ENCODE assay signal across 25 cellular contexts in genomic region chr19:13959141-13959961, GRCh38. TPM values are rescaled to one million over a fixed set of nuclear protein-coding genes. Genes with fewer than 3 reads are reported as not detected.
DNase-seq lines count a peak whose midpoint lies in the region; ATAC-seq and TF ChIP-seq lines count a peak whose summit lies in the region.
"Had no signal": no experiment of that assay in that cellular context is flagged by ENCODE, and none has a peak within 500 bp of the region (broad histone marks: within the 10 kb centered on the region; RNA-seq: fewer than 3 reads in every experiment).

No MANE protein-coding gene starts in this region.

- CTCF ChIA-PET in activated CD8-positive, alpha-beta T cell treated with anti-CD3 and anti-CD28 coated beads, Interleukin-2, amount 10 ng/mL, durations not matched to agents 7 days and 5 days (lab: Charles Lee), result interaction anchor here (1.1 to 2.0 kb wide), 5 partner anchors 22 to 100 kb away, joined by 3 to 6 read pairs (median 3); no protein-coding TSS in a partner anchor
- CTCF ChIA-PET in activated CD8-positive, alpha-beta T cell treated with anti-CD3 and anti-CD28 coated beads for 36 hours (lab: Charles Lee), result interaction anchor here (1.6 kb wide), 1 partner anchor 8 kb away, joined by 5 read pairs; no protein-coding TSS in a partner anchor
- CTCF ChIA-PET in HEK293 (lab: Yijun Ruan, JAX), result no interaction called here

- H3K27ac ChIP-seq in HEK293 (ENCODE audit: extremely low read depth, low read depth, low read length) (no peak overlapping the region), mesendoderm (ENCODE audit: low read depth, low read length) (no peak overlapping the region)
- H3K27ac ChIP-seq: 22Rv1 had no signal

- H2AK5ac ChIP-seq in mesendoderm (ENCODE audit: low read length), result no peak overlapping the region

- no CpG with 5 or more reads among the region's 41 CpGs for WGBS in mesendoderm (ENCODE audit: extremely low coverage, insufficient coverage, low lambda C conversion rate)

- H3K4me1 ChIP-seq in HEK293 (ENCODE audit: control insufficient read depth, insufficient read depth, low read length) (no peaks in the 10 kb centered on the region), mesendoderm (ENCODE audit: control insufficient read depth, low read depth, low read length) (no peaks in the 10 kb centered on the region)
- H3K4me1 ChIP-seq: BE2C had no signal

- no peak overlapping the region for H3K18ac ChIP-seq in mesendoderm (ENCODE audit: low read length)

- ATAC-seq in activated CD8-positive, alpha-beta T cell treated with anti-CD3 and anti-CD28 coated beads, Interleukin-2, amount 10 ng/mL, durations not matched to agents 7 days and 5 days, result no peak
- ATAC-seq in activated CD8-positive, alpha-beta T cell treated with anti-CD3 and anti-CD28 coated beads for 36 hours, result no peak
- no peak for ATAC-seq in central memory CD8-positive, alpha-beta T cell (replicated peaks; ENCODE audit: extremely low read depth, poor library complexity, severe bottlenecking)
- ATAC-seq in activated T-cell treated with anti-CD3 and anti-CD28 coated beads, Interleukin-2, amount 50 U/mL, for 72 hours (replicated peaks in 1 of 2), result no peak

- no peak overlapping the region for H3K4me2 ChIP-seq in mesendoderm (ENCODE audit: low read length)
- H3K4me2 ChIP-seq: SK-N-SH had no signal

- H2BK5ac ChIP-seq in mesendoderm (ENCODE audit: low read length), result no peak overlapping the region

- H3K27me3 Mint-ChIP-seq in activated CD8-positive, alpha-beta T cell treated with anti-CD3 and anti-CD28 coated beads, Interleukin-2, amount 10 ng/mL, durations not matched to agents 7 days and 5 days (ENCODE audit: low read depth), result no peaks in the 10 kb centered on the region
- no peaks in the 10 kb centered on the region for H3K27me3 Mint-ChIP-seq in activated CD8-positive, alpha-beta T cell treated with anti-CD3 and anti-CD28 coated beads for 36 hours
- no peaks in the 10 kb centered on the region for H3K27me3 Mint-ChIP-seq in central memory CD8-positive, alpha-beta T cell
- no peaks in the 10 kb centered on the region for H3K27me3 Mint-ChIP-seq in activated T-cell treated with anti-CD3 and anti-CD28 coated beads, Interleukin-2, amount 50 U/mL, for 72 hours (ENCODE audit: low read depth)

- H3K23ac ChIP-seq in mesendoderm (ENCODE audit: low read length), result no peak overlapping the region

- H3K4me1 Mint-ChIP-seq in activated CD8-positive, alpha-beta T cell treated with anti-CD3 and anti-CD28 coated beads, Interleukin-2, amount 10 ng/mL, durations not matched to agents 7 days and 5 days (ENCODE audit: low read depth), result peaks cover 10% of the 10 kb centered on the region
- no peaks in the 10 kb centered on the region for H3K4me1 Mint-ChIP-seq in activated CD8-positive, alpha-beta T cell treated with anti-CD3 and anti-CD28 coated beads for 36 hours (ENCODE audit: low read depth)
- peaks cover 4% of the 10 kb centered on the region for H3K4me1 Mint-ChIP-seq in central memory CD8-positive, alpha-beta T cell
- no peaks in the 10 kb centered on the region for H3K4me1 Mint-ChIP-seq in activated T-cell treated with anti-CD3 and anti-CD28 coated beads, Interleukin-2, amount 50 U/mL, for 72 hours (ENCODE audit: low read depth)
- H3K4me1 Mint-ChIP-seq: CD14-positive monocyte had no signal

- no peak overlapping the region for H4K5ac ChIP-seq in mesendoderm (ENCODE audit: low read length)

- no peak overlapping the region for H3K56ac ChIP-seq in mesendoderm (ENCODE audit: low read length)

- no peaks in the 10 kb centered on the region for H3K27me3 ChIP-seq in mesendoderm (ENCODE audit: insufficient read depth, low read length, poor library complexity)
- H3K27me3 ChIP-seq: BE2C, MG63 had no signal

- peaks cover 41% of the 10 kb centered on the region for H3K36me3 Mint-ChIP-seq in activated CD8-positive, alpha-beta T cell treated with anti-CD3 and anti-CD28 coated beads, Interleukin-2, amount 10 ng/mL, durations not matched to agents 7 days and 5 days (ENCODE audit: low read depth)
- H3K36me3 Mint-ChIP-seq in activated CD8-positive, alpha-beta T cell treated with anti-CD3 and anti-CD28 coated beads for 36 hours (ENCODE audit: low read depth), result peaks cover 15% of the 10 kb centered on the region
- peaks cover 28% of the 10 kb centered on the region for H3K36me3 Mint-ChIP-seq in central memory CD8-positive, alpha-beta T cell (ENCODE audit: insufficient read depth)
- H3K36me3 Mint-ChIP-seq in activated T-cell treated with anti-CD3 and anti-CD28 coated beads, Interleukin-2, amount 50 U/mL, for 72 hours (ENCODE audit: insufficient read depth in 2 of 2), result peaks cover 0 to 14% of the 10 kb centered on the region in 2 donors

- H3K9ac ChIP-seq in mesendoderm (ENCODE audit: low read length), result no peak overlapping the region
- H3K9ac ChIP-seq: SK-N-SH had no signal

- H3K4me3 ChIP-seq in HEK293 (ENCODE audit: low read depth, low read length) (no peak overlapping the region), mesendoderm (ENCODE audit: low read length) (no peak overlapping the region)
- H3K4me3 ChIP-seq: MG63 had no signal

- H2BK120ac ChIP-seq in mesendoderm (ENCODE audit: low read depth, low read length), result no peak overlapping the region

- no peak for DNase-seq in activated CD8-positive, alpha-beta T cell treated with anti-CD3 and anti-CD28 coated beads, Interleukin-2, amount 10 ng/mL, durations not matched to agents 7 days and 5 days
- DNase-seq in activated CD8-positive, alpha-beta T cell treated with anti-CD3 and anti-CD28 coated beads for 36 hours, result no peak
- no peak for DNase-seq in central memory CD8-positive, alpha-beta T cell (ENCODE audit: low spot score in 2 of 2)
- DNase-seq in mesendoderm, result peak; percentile 33
- DNase-seq in middle frontal gyrus (ENCODE audit: extremely low spot score, low spot score), result no peak
- no peak for DNase-seq in GM20000 (ENCODE audit: low spot score)
- DNase-seq in activated T-cell treated with anti-CD3 and anti-CD28 coated beads, Interleukin-2, amount 50 U/mL, for 72 hours, result no peak
- DNase-seq: BE2C, DMS79 treated with DMSO at 0.1 percent for 48 hours, GOT3, HCEC 1CT, NCI-H1105 treated with DMSO at 0.1 percent for 48 hours, NCI-H146, NCI-H1930, NCI-H2107, NCI-H524, NCI-H774, SIG-M5, SW 1271 had no signal

- no peak overlapping the region for H2BK15ac ChIP-seq in mesendoderm (replicated peaks; ENCODE audit: low read depth)

- TF ChIP-seq CTCF in activated CD8-positive, alpha-beta T cell treated with anti-CD3 and anti-CD28 coated beads for 36 hours (IDR thresholded peaks at IDR 0.05), result no peak
- TF ChIP-seq CTCF in HEK293 (tag by site-specific recombination; IDR thresholded peaks at IDR 0.05) (no peak), GM20000 (IDR thresholded peaks at IDR 0.05; ENCODE audit: extremely low read depth, missing control alignments) (no peak)

- no peak overlapping the region for H4K8ac ChIP-seq in mesendoderm (ENCODE audit: low read depth, low read length)

- no peak overlapping the region for H3K4me3 Mint-ChIP-seq in activated CD8-positive, alpha-beta T cell treated with anti-CD3 and anti-CD28 coated beads, Interleukin-2, amount 10 ng/mL, durations not matched to agents 7 days and 5 days
- no peak overlapping the region for H3K4me3 Mint-ChIP-seq in activated CD8-positive, alpha-beta T cell treated with anti-CD3 and anti-CD28 coated beads for 36 hours
- H3K4me3 Mint-ChIP-seq in central memory CD8-positive, alpha-beta T cell, result no peak overlapping the region
- no peak overlapping the region for H3K4me3 Mint-ChIP-seq in activated T-cell treated with anti-CD3 and anti-CD28 coated beads, Interleukin-2, amount 50 U/mL, for 72 hours
- H3K4me3 Mint-ChIP-seq: CD14-positive monocyte had no signal

- H3K9me3 Mint-ChIP-seq in activated CD8-positive, alpha-beta T cell treated with anti-CD3 and anti-CD28 coated beads, Interleukin-2, amount 10 ng/mL, durations not matched to agents 7 days and 5 days (ENCODE audit: insufficient read depth), result no peaks in the 10 kb centered on the region
- no peaks in the 10 kb centered on the region for H3K9me3 Mint-ChIP-seq in activated CD8-positive, alpha-beta T cell treated with anti-CD3 and anti-CD28 coated beads for 36 hours
- no peaks in the 10 kb centered on the region for H3K9me3 Mint-ChIP-seq in central memory CD8-positive, alpha-beta T cell
- H3K9me3 Mint-ChIP-seq in activated T-cell treated with anti-CD3 and anti-CD28 coated beads, Interleukin-2, amount 50 U/mL, for 72 hours, result no peaks in the 10 kb centered on the region
- H3K9me3 Mint-ChIP-seq: CD14-positive monocyte had no signal

- no peak overlapping the region for H3K4ac ChIP-seq in mesendoderm (ENCODE audit: low read depth, low read length)

- intact Hi-C loops in activated CD8-positive, alpha-beta T cell treated with anti-CD3 and anti-CD28 coated beads for 36 hours (cut with micrococcal nuclease), result no loop called here

- POLR2A ChIA-PET in activated CD8-positive, alpha-beta T cell treated with anti-CD3 and anti-CD28 coated beads, Interleukin-2, amount 10 ng/mL, durations not matched to agents 7 days and 5 days (lab: Charles Lee), result interaction anchor here (1.1 kb wide), 2 partner anchors 46 to 73 kb away, joined by 3 to 5 read pairs; partner anchors contain the start of gene RFX1
- POLR2A ChIA-PET in activated CD8-positive, alpha-beta T cell treated with anti-CD3 and anti-CD28 coated beads for 36 hours (lab: Charles Lee), result interaction anchor here (0.6 to 1.6 kb wide), 2 partner anchors 20 to 946 kb away, joined by 3 to 5 read pairs; no protein-coding TSS in a partner anchor
- POLR2A ChIA-PET in HEK293 (lab: Yijun Ruan, JAX), result interaction anchor here (0.6 to 1.3 kb wide), 2 partner anchors 46 to 72 kb away, joined by 3 to 4 read pairs; partner anchors contain the start of gene IL27RA

- H3K79me2 ChIP-seq in mesendoderm (ENCODE audit: control insufficient read depth, insufficient read depth, low read length), result peaks cover 2% of the 10 kb centered on the region

- H3K27ac Mint-ChIP-seq in activated CD8-positive, alpha-beta T cell treated with anti-CD3 and anti-CD28 coated beads, Interleukin-2, amount 10 ng/mL, durations not matched to agents 7 days and 5 days, result peak overlapping the region; percentile 20
- H3K27ac Mint-ChIP-seq in activated CD8-positive, alpha-beta T cell treated with anti-CD3 and anti-CD28 coated beads for 36 hours, result no peak overlapping the region
- peak overlapping the region; percentile 62 for H3K27ac Mint-ChIP-seq in central memory CD8-positive, alpha-beta T cell (ENCODE audit: low read depth)
- H3K27ac Mint-ChIP-seq in activated T-cell treated with anti-CD3 and anti-CD28 coated beads, Interleukin-2, amount 50 U/mL, for 72 hours, result no peak overlapping the region

- H3K9me3 ChIP-seq in HEK293 (ENCODE audit: control insufficient read depth, insufficient read depth, low read depth, low read length), result no peaks in the 10 kb centered on the region
- H3K9me3 ChIP-seq: BE2C, MG63, SK-N-SH had no signal

- H3K36me3 ChIP-seq in HEK293 (ENCODE audit: control insufficient read depth in 2 of 2, insufficient read depth in 1 of 2, low read length in 2 of 2), result peaks cover 10 to 72% of the 10 kb centered on the region in 2 experiments
- H3K36me3 ChIP-seq in mesendoderm (ENCODE audit: control insufficient read depth, insufficient read depth, low read length), result peaks cover 7% of the 10 kb centered on the region

- H3K79me1 ChIP-seq in mesendoderm (ENCODE audit: low read length), result peaks cover 3% of the 10 kb centered on the region

RNA-seq across cellular contexts. Expression of gene DCAF15, which starts 7.0 kb away (rescaled TPM):
- total RNA-seq in activated CD8-positive, alpha-beta T cell treated with anti-CD3 and anti-CD28 coated beads, Interleukin-2, amount 10 ng/mL, durations not matched to agents 7 days and 5 days, result 100 to 1,000 TPM in 1 of 2 experiments, 10 to 100 TPM in 1; 90.1 to 104 TPM
- 10 to 100 TPM; 51.3 to 51.9 TPM for total RNA-seq in activated CD8-positive, alpha-beta T cell treated with anti-CD3 and anti-CD28 coated beads for 36 hours
- 41.4 TPM for polyA plus RNA-seq in mesendoderm (2013, experiment 1 of 2)
- polyA plus RNA-seq in mesendoderm (2013, experiment 2 of 2), result 40.1 TPM
- 10 to 100 TPM; 62.9 to 79.8 TPM for total RNA-seq in activated T-cell treated with anti-CD3 and anti-CD28 coated beads, Interleukin-2, amount 50 U/mL, for 72 hours

RNA-seq across cellular contexts. Expression of gene PODNL1, which starts 21.1 kb away (rescaled TPM):
- 1 to 10 TPM in 1 of 2 experiments, under 1 TPM in 1; 0.11 to 1.3 TPM for total RNA-seq in activated CD8-positive, alpha-beta T cell treated with anti-CD3 and anti-CD28 coated beads, Interleukin-2, amount 10 ng/mL, durations not matched to agents 7 days and 5 days
- not detected for total RNA-seq in activated CD8-positive, alpha-beta T cell treated with anti-CD3 and anti-CD28 coated beads for 36 hours
- polyA plus RNA-seq in mesendoderm (2013, experiment 1 of 2), result 0.21 TPM
- 0.25 TPM for polyA plus RNA-seq in mesendoderm (2013, experiment 2 of 2)
- total RNA-seq in activated T-cell treated with anti-CD3 and anti-CD28 coated beads, Interleukin-2, amount 50 U/mL, for 72 hours, result under 1 TPM in 1 of 2 donors, not detected in 1; 0.81 TPM
- total RNA-seq: Calu3 had no signal

RNA-seq across cellular contexts. Expression of gene RFX1, which starts 46.8 kb away (rescaled TPM):
- 10 to 100 TPM; 15.9 to 17.7 TPM for total RNA-seq in activated CD8-positive, alpha-beta T cell treated with anti-CD3 and anti-CD28 coated beads, Interleukin-2, amount 10 ng/mL, durations not matched to agents 7 days and 5 days
- total RNA-seq in activated CD8-positive, alpha-beta T cell treated with anti-CD3 and anti-CD28 coated beads for 36 hours, result 10 to 100 TPM; 13.3 to 14.1 TPM
- 7.7 TPM for polyA plus RNA-seq in mesendoderm (2013, experiment 1 of 2)
- 7.4 TPM for polyA plus RNA-seq in mesendoderm (2013, experiment 2 of 2)
- total RNA-seq in activated T-cell treated with anti-CD3 and anti-CD28 coated beads, Interleukin-2, amount 50 U/mL, for 72 hours, result 10 to 100 TPM; 11.4 to 11.9 TPM

RNA-seq across cellular contexts. Expression of gene CC2D1A, which starts 53.4 kb away (rescaled TPM):
- total RNA-seq in activated CD8-positive, alpha-beta T cell treated with anti-CD3 and anti-CD28 coated beads, Interleukin-2, amount 10 ng/mL, durations not matched to agents 7 days and 5 days, result 10 to 100 TPM; 27.8 to 28.9 TPM
- total RNA-seq in activated CD8-positive, alpha-beta T cell treated with anti-CD3 and anti-CD28 coated beads for 36 hours, result 10 to 100 TPM; 22.4 to 23.8 TPM
- polyA plus RNA-seq in mesendoderm (2013, experiment 1 of 2), result 12.2 TPM
- 12.1 TPM for polyA plus RNA-seq in mesendoderm (2013, experiment 2 of 2)
- 10 to 100 TPM; 39.4 to 44.7 TPM for total RNA-seq in activated T-cell treated with anti-CD3 and anti-CD28 coated beads, Interleukin-2, amount 50 U/mL, for 72 hours

RNA-seq across cellular contexts. Expression of gene BRME1, which starts 53.4 kb away (rescaled TPM):
- 1 to 10 TPM; 4.2 to 5.0 TPM for total RNA-seq in activated CD8-positive, alpha-beta T cell treated with anti-CD3 and anti-CD28 coated beads, Interleukin-2, amount 10 ng/mL, durations not matched to agents 7 days and 5 days
- total RNA-seq in activated CD8-positive, alpha-beta T cell treated with anti-CD3 and anti-CD28 coated beads for 36 hours, result 1 to 10 TPM; 3.6 to 5.2 TPM
- 2.2 TPM for polyA plus RNA-seq in mesendoderm (2013, experiment 1 of 2)
- 1.8 TPM for polyA plus RNA-seq in mesendoderm (2013, experiment 2 of 2)
- total RNA-seq in activated T-cell treated with anti-CD3 and anti-CD28 coated beads, Interleukin-2, amount 50 U/mL, for 72 hours, result 10 to 100 TPM; 13.2 to 15.7 TPM

Comparison
In these comparisons a context has a peak if more than half of its experiments do, and no peak if none do; other contexts are left out.
1. H3K27ac Mint-ChIP-seq: peak in activated CD8-positive, alpha-beta T cell treated with anti-CD3 and anti-CD28 coated beads, Interleukin-2, amount 10 ng/mL, durations not matched to agents 7 days and 5 days (single experiment) and central memory CD8-positive, alpha-beta T cell (single experiment); none in activated CD8-positive, alpha-beta T cell treated with anti-CD3 and anti-CD28 coated beads for 36 hours (single experiment) and activated T-cell treated with anti-CD3 and anti-CD28 coated beads, Interleukin-2, amount 50 U/mL, for 72 hours (single experiment).